23 cellular contexts compared by ENCODE assay signal in the genomic region with DNA sequence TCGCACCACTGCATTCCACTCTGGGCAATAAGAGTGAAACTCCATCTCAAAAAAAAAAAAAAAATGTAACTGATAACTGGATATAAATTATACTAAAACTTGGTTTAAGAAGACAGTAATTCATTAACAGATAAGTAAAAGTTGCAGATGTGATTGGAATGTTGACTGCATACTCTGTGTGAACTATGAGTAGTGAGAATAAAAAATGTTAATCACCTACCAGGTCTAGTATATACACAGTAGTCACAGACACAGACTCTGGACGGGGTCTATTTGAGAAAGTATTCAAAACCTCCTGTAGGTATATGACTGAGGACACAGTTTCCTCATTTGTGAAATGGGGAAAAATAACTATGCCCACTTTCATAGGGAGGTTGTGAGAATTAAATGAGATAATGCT. TPM values are rescaled to one million over a fixed set of nuclear protein-coding genes. Genes with fewer than 3 reads are reported as not detected.
DNase-seq lines count a peak whose midpoint lies in the region; ATAC-seq and TF ChIP-seq lines count a peak whose summit lies in the region.
"Had no signal": no experiment of that assay in that cellular context is flagged by ENCODE, and none has a peak within 500 bp of the region (broad histone marks: within the 10 kb centered on the region; RNA-seq: fewer than 3 reads in every experiment).

No MANE protein-coding gene starts in this region.

- no peak for TF ChIP-seq POLR2A in adrenal gland (IDR thresholded peaks at IDR 0.05)

- no peak for ATAC-seq in GM18870 (IDR thresholded peaks at IDR 0.05; ENCODE audit: unreplicated experiment)
- ATAC-seq: A549, HCT116 had no signal

- H3K4me1 Mint-ChIP-seq in activated T-cell treated with anti-CD3 and anti-CD28 coated beads, Interleukin-2, amount 50 U/mL, for 24 hours (ENCODE audit: low read depth): peaks cover 35% of the 10 kb centered on the region
- peaks cover 10% of the 10 kb centered on the region for H3K4me1 Mint-ChIP-seq in activated naive CD4-positive, alpha-beta T cell treated with anti-CD3 and anti-CD28 coated beads for 36 hours (ENCODE audit: low read depth)

- peak overlapping the region in 3 of 5 donors; percentile 9 to 48 (median 18) for H3K27ac ChIP-seq in adrenal gland
- no peak overlapping the region for H3K27ac ChIP-seq in left ventricle myocardium inferior (replicated peaks)
- H3K27ac ChIP-seq: A549; BLaER1 treated with 17β-estradiol and CSF1 and Interleukin-3, amounts not matched to agents 10 nM and 100 nM; GM23248 had no signal

- H3K4me3 ChIP-seq in adrenal gland (no peak overlapping the region), epithelial cell of proximal tubule (ENCODE audit: low read depth, low read length) (no peak overlapping the region), left ventricle myocardium inferior (no peak overlapping the region)
- H3K4me3 ChIP-seq: A549; BLaER1 treated with 17β-estradiol and CSF1 and Interleukin-3, amounts not matched to agents 10 nM and 100 nM; GM23248 had no signal

- H3K27me3 Mint-ChIP-seq in activated T-cell treated with anti-CD3 and anti-CD28 coated beads, Interleukin-2, amount 50 U/mL, for 24 hours: no peaks in the 10 kb centered on the region
- H3K27me3 Mint-ChIP-seq in activated naive CD4-positive, alpha-beta T cell treated with anti-CD3 and anti-CD28 coated beads for 36 hours (ENCODE audit: low read depth): no peaks in the 10 kb centered on the region
- H3K27me3 Mint-ChIP-seq: CD4-positive, alpha-beta memory T cell had no signal

- H3K9me3 ChIP-seq in adrenal gland (replicated peaks in 1 of 3): no peaks in the 10 kb centered on the region
- H3K9me3 ChIP-seq in left ventricle myocardium inferior (replicated peaks): no peaks in the 10 kb centered on the region
- H3K9me3 ChIP-seq: A549; BE2C; BLaER1 treated with 17β-estradiol and CSF1 and Interleukin-3, amounts not matched to agents 10 nM and 100 nM had no signal

- no peaks in the 10 kb centered on the region for H3K36me3 ChIP-seq in adrenal gland (replicated peaks in 1 of 2)
- H3K36me3 ChIP-seq in left ventricle myocardium inferior: no peaks in the 10 kb centered on the region
- H3K36me3 ChIP-seq: BE2C had no signal

- WGBS in adrenal gland, 4 donors: 86 to 95% (median 93%) methylated on average over 2 of the region's 2 CpGs

- DNase-seq in adrenal gland: no peak
- peak; percentile 12 for DNase-seq in epithelial cell of proximal tubule (ENCODE audit: low read depth)
- DNase-seq in kidney tubule cell (ENCODE audit: low spot score): peak; percentile 59
- DNase-seq in activated T-cell treated with anti-CD3 and anti-CD28 coated beads, Interleukin-2, amount 50 U/mL, for 24 hours: no peak
- no peak for DNase-seq in left ventricle myocardium inferior
- no peak for DNase-seq in activated naive CD4-positive, alpha-beta T cell treated with anti-CD3 and anti-CD28 coated beads for 36 hours
- DNase-seq: 8988T; ACHN; AML-193; BE2C; Calu3; CD4-positive, alpha-beta memory T cell; COR-L47; DMS53; DMS79 treated with DMSO at 0.1 percent for 48 hours; GF-D8; GM23248; H7 had no signal

- peaks cover 13 to 23% of the 10 kb centered on the region in 2 donors for H3K4me1 ChIP-seq in adrenal gland (replicated peaks in 1 of 2)
- H3K4me1 ChIP-seq in left ventricle myocardium inferior: peaks cover 6% of the 10 kb centered on the region
- H3K4me1 ChIP-seq: BE2C had no signal

- intact Hi-C loops in adrenal gland (cut with DNase I) (no loop called here), left ventricle myocardium inferior (cut with micrococcal nuclease) (no loop called here)
- intact Hi-C loops in activated naive CD4-positive, alpha-beta T cell treated with anti-CD3 and anti-CD28 coated beads for 36 hours (cut with micrococcal nuclease): no loop called here

- H3K36me3 Mint-ChIP-seq in activated T-cell treated with anti-CD3 and anti-CD28 coated beads, Interleukin-2, amount 50 U/mL, for 24 hours (ENCODE audit: low read depth): peaks cover 5% of the 10 kb centered on the region
- peaks cover 4% of the 10 kb centered on the region for H3K36me3 Mint-ChIP-seq in activated naive CD4-positive, alpha-beta T cell treated with anti-CD3 and anti-CD28 coated beads for 36 hours (ENCODE audit: low read depth)

- no peak overlapping the region for H3K4me3 Mint-ChIP-seq in activated T-cell treated with anti-CD3 and anti-CD28 coated beads, Interleukin-2, amount 50 U/mL, for 24 hours
- H3K4me3 Mint-ChIP-seq in activated naive CD4-positive, alpha-beta T cell treated with anti-CD3 and anti-CD28 coated beads for 36 hours: no peak overlapping the region
- H3K4me3 Mint-ChIP-seq: CD14-positive monocyte; CD4-positive, alpha-beta memory T cell had no signal

- H3K27ac Mint-ChIP-seq in activated T-cell treated with anti-CD3 and anti-CD28 coated beads, Interleukin-2, amount 50 U/mL, for 24 hours: no peak overlapping the region
- no peak overlapping the region for H3K27ac Mint-ChIP-seq in activated naive CD4-positive, alpha-beta T cell treated with anti-CD3 and anti-CD28 coated beads for 36 hours

- TF ChIP-seq CTCF in adrenal gland (IDR thresholded peaks at IDR 0.05): no peak
- no peak for TF ChIP-seq CTCF in epithelial cell of proximal tubule (conservative IDR thresholded peaks at IDR 0.05; ENCODE audit: low read depth, low read length)
- TF ChIP-seq CTCF in left ventricle myocardium inferior (IDR thresholded peaks at IDR 0.05; ENCODE audit: borderline replicate concordance): no peak

- H3K27me3 ChIP-seq in adrenal gland (no peaks in the 10 kb centered on the region), left ventricle myocardium inferior (ENCODE audit: low read depth) (no peaks in the 10 kb centered on the region)
- H3K27me3 ChIP-seq: BE2C; BLaER1 treated with 17β-estradiol and CSF1 and Interleukin-3, amounts not matched to agents 10 nM and 100 nM had no signal

- no peaks in the 10 kb centered on the region for H3K9me3 Mint-ChIP-seq in activated T-cell treated with anti-CD3 and anti-CD28 coated beads, Interleukin-2, amount 50 U/mL, for 24 hours
- no peaks in the 10 kb centered on the region for H3K9me3 Mint-ChIP-seq in activated naive CD4-positive, alpha-beta T cell treated with anti-CD3 and anti-CD28 coated beads for 36 hours
- H3K9me3 Mint-ChIP-seq: CD4-positive, alpha-beta memory T cell had no signal

- CTCF ChIA-PET in activated naive CD4-positive, alpha-beta T cell treated with anti-CD3 and anti-CD28 coated beads for 36 hours (lab: Charles Lee): no interaction called here

RNA-seq across cellular contexts. Expression of gene GOLM2, which starts 26.0 kb away (rescaled TPM):
- total RNA-seq in adrenal gland: 100 to 1,000 TPM; 134 to 242 (median 164) TPM
- polyA plus RNA-seq in adrenal gland: 100 to 1,000 TPM in 1 of 3 donors, 10 to 100 TPM in 2; 26.7 to 188 (median 29.8) TPM
- total RNA-seq in epithelial cell of proximal tubule: 22.9 and 36.5 TPM in 2 replicates
- total RNA-seq in left ventricle myocardium inferior: 27.6 TPM
- 10 to 100 TPM; 15.6 to 18.0 TPM for total RNA-seq in activated naive CD4-positive, alpha-beta T cell treated with anti-CD3 and anti-CD28 coated beads for 36 hours

Comparison
In these comparisons a context has a peak if more than half of its experiments do, and no peak if none do; other contexts are left out.
1. DNase-seq: peak in epithelial cell of proximal tubule (single experiment) and kidney tubule cell (single experiment); none in adrenal gland (0 of 7), activated T-cell treated with anti-CD3 and anti-CD28 coated beads, Interleukin-2, amount 50 U/mL, for 24 hours (single experiment), left ventricle myocardium inferior (single experiment) and activated naive CD4-positive, alpha-beta T cell treated with anti-CD3 and anti-CD28 coated beads for 36 hours (single experiment).